In the genomic region with DNA sequence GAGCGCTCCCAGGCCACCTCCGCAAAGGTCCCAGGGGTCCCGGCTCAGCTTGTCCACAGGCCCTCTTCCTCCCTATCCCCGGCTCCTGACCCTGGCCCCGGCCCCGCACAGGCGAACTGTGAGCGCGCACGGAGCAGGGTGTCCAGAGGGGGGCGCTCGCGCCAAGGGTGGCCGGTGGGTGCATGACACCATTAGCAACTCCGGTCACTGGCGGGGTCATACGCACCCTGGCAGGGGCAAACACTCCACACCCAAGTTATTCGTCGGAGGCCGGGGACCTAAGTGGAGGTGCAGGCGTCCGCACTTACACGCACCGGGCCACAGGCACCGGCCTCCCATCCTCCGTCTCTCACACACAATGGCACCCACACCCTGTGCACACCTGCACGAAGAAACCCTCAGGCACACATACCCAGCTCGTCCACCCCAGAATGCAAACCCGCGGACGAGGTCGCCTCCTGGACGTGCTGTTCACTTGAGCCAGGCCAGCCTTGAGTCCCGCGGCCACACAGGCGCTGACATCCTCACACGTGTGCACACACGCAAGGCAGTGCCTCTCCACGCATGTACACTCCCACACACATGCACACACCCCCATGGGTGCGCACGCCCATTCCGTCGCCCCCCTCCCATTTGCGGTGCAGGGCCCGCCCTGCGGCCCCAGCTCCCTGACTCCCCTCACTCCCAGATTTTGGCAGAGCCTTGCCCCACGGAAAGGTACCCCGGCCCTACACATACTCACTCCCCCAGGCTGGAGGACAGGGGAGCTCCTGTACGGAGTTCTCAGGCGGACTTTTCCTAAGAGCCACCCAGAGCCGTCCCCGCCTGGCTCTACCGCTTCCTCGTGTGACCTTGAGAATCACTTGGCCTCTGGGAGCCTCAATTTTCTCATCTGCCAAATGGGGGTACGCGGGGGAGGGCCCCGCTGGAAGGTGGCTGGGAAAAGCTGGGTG, we compare ENCODE assay signal across 8 cellular contexts. TPM values are rescaled to one million over a fixed set of nuclear protein-coding genes. Genes with fewer than 3 reads are reported as not detected.
A peak's percentile ranks its signal among the peaks of the same experiment; 100 is the strongest.
DNase-seq lines count a peak whose midpoint lies in the region; ATAC-seq and TF ChIP-seq lines count a peak whose summit lies in the region.

A gene (minus strand): TSS at position 552 of the 953 bp plus-strand sequence. CDS start 1,276 bp downstream, outside the sequence.

- no peaks in the 10 kb centered on the region for H3K9me2 ChIP-seq in HCT116 (ENCODE audit: insufficient read depth)

- ATAC-seq in HCT116 (peak; percentile 74), T-helper 17 cell (peak; percentile 64), HG02678 (IDR thresholded peaks at IDR 0.05; ENCODE audit: unreplicated experiment) (no peak)

- H3K36me3 ChIP-seq in HCT116 (ENCODE audit: control insufficient read depth in 1 of 2, insufficient read depth in 2 of 2, low read length in 2 of 2) = no peaks in the 10 kb centered on the region
- peaks cover 0 to 9% of the 10 kb centered on the region in 2 donors for H3K36me3 ChIP-seq in ascending aorta
- H3K36me3 ChIP-seq in iPS-15b (ENCODE audit: control insufficient read depth, insufficient read depth, low read length) = no peaks in the 10 kb centered on the region

- H3K9ac ChIP-seq in HCT116 (ENCODE audit: low read length) = peak within 1 kb of the TSS; percentile 70
- H3K9ac ChIP-seq in iPS-15b (ENCODE audit: low read depth, low read length) = no peak within 1 kb of the TSS

- POLR2A ChIA-PET in HCT116 (lab: Charles Lee) = no interaction called here

- H4K20me1 ChIP-seq in HCT116 (ENCODE audit: insufficient read depth) = no peaks in the 10 kb centered on the region

- peak within 1 kb of the TSS; percentile 63 to 83 for H3K4me3 ChIP-seq in HCT116 (replicated peaks in 1 of 2; ENCODE audit: low read depth in 1 of 2, low read length in 2 of 2)
- H3K4me3 ChIP-seq in ascending aorta = peak within 1 kb of the TSS; percentile 86 to 89
- H3K4me3 ChIP-seq in iPS-15b (ENCODE audit: low read depth, low read length) = peak within 1 kb of the TSS; percentile 84
- peak within 1 kb of the TSS; percentile 28 to 54 (median 36) for H3K4me3 ChIP-seq in skin epidermis

- DNase-seq in AML-193 (lab: John Stamatoyannopoulos, UW) (peak; percentile 75 to 81), HCT116 (ENCODE audit: low read depth, low spot score) (no peak), T-helper 17 cell (peak; percentile 77 to 90 (median 78)), ascending aorta (ENCODE audit: low spot score in 2 of 2) (peak; percentile 68 to 92), GOT3 (lab: John Stamatoyannopoulos, UW) (no peak)

- no TSS peak for BruUV-seq in HCT116 (replicated peaks; lab: Mats Ljungman, UMichigan)

- H3K4me1 Mint-ChIP-seq in T-helper 17 cell = peaks cover 47% of the 10 kb centered on the region

- H3K27ac ChIP-seq in HCT116 (ENCODE audit: low read depth, low read length) (peak within 1 kb of the TSS; percentile 44; the same call in 1 of the 2 replicates), ascending aorta (peak within 1 kb of the TSS; percentile 98), skin epidermis (peak within 1 kb of the TSS; percentile 40 to 97 (median 84))

- H3K27ac Mint-ChIP-seq in T-helper 17 cell = peak within 1 kb of the TSS; percentile 98

- TF ChIP-seq CTCF in HCT116 (IDR thresholded peaks at IDR 0.05 in 2 of 3, conservative IDR thresholded peaks at IDR 0.05 in 1 of 3; ENCODE audit: borderline replicate concordance in 1 of 3, insufficient read depth in 1 of 3, low read depth in 2 of 3, low read length in 2 of 3) = peak; percentile 67 to 88 (median 88)
- peak; percentile 86 to 89 (median 89) for TF ChIP-seq CTCF in ascending aorta (IDR thresholded peaks at IDR 0.05)

- H2AFZ ChIP-seq in HCT116 (ENCODE audit: low read depth, low read length, poor library complexity, severe bottlenecking) = peak within 1 kb of the TSS; percentile 86

- H3K27me3 Mint-ChIP-seq in T-helper 17 cell = no peaks in the 10 kb centered on the region

- peaks cover 13% of the 10 kb centered on the region for H3K36me3 Mint-ChIP-seq in T-helper 17 cell (ENCODE audit: low read depth)

- RAD21 ChIA-PET in HCT116 (lab: Charles Lee; ENCODE audit: low non-redundant PET in 1 of 2, low total read pairs in 2 of 2, uncharacterized antibody in 2 of 2, unreplicated experiment in 2 of 2) = no interaction called here

- no peaks in the 10 kb centered on the region for H3K9me3 ChIP-seq in HCT116 (ENCODE audit: control insufficient read depth in 1 of 2, insufficient read depth in 1 of 2, low read depth in 1 of 2, low read length in 2 of 2)
- H3K9me3 ChIP-seq in T-helper 17 cell (ENCODE audit: control insufficient read depth, low read length, poor library complexity, severe bottlenecking) = no peaks in the 10 kb centered on the region
- H3K9me3 ChIP-seq in ascending aorta = no peaks in the 10 kb centered on the region
- no peaks in the 10 kb centered on the region for H3K9me3 ChIP-seq in iPS-15b (ENCODE audit: control insufficient read depth, insufficient read depth, low read length)

- H3K27me3 ChIP-seq in HCT116 (ENCODE audit: insufficient read depth, low read length) (no peaks in the 10 kb centered on the region), ascending aorta (no peaks in the 10 kb centered on the region), iPS-15b (ENCODE audit: control insufficient read depth, insufficient read depth, low read length) (peaks cover 5% of the 10 kb centered on the region)

- peak within 1 kb of the TSS; percentile 99 for H3K4me2 ChIP-seq in HCT116 (ENCODE audit: low read length)

- peaks cover 7 to 26% of the 10 kb centered on the region in 2 experiments; a peak in 3 of 4 replicates for H3K4me1 ChIP-seq in HCT116 (ENCODE audit: control insufficient read depth in 1 of 2, insufficient read depth in 2 of 2, low read length in 2 of 2)
- H3K4me1 ChIP-seq in ascending aorta = peaks cover 4 to 11% of the 10 kb centered on the region in 2 donors
- H3K4me1 ChIP-seq in iPS-15b (ENCODE audit: control insufficient read depth, insufficient read depth, low read length) = peaks cover 7% of the 10 kb centered on the region

- TF ChIP-seq RAD21 in HCT116 (IDR thresholded peaks at IDR 0.05; ENCODE audit: low read depth) = peak; percentile 68

- no peak for TF ChIP-seq POLR2A in HCT116 (IDR thresholded peaks at IDR 0.05; ENCODE audit: borderline replicate concordance, extremely low read depth, insufficient read depth, insufficient read length)

- intact Hi-C loops in HCT116 (cut with micrococcal nuclease) = loop anchor here (5.0 kb wide), 1 partner anchor 192 kb away; no protein-coding TSS in a partner anchor
- intact Hi-C loops in ascending aorta (cut with DNase I) = loop anchor here (1.0 to 2.0 kb wide), 2 partner anchors 16 to 59 kb away; a partner anchor contains a TSS

- peak within 1 kb of the TSS; percentile 99 for H3K4me3 Mint-ChIP-seq in T-helper 17 cell

- CTCF ChIA-PET in HCT116 (lab: Charles Lee) = interaction anchor here (1.4 to 1.5 kb wide), 2 partner anchors 10 to 54 kb away, joined by 4 read pairs; no protein-coding TSS in a partner anchor

- H3K79me2 ChIP-seq in HCT116 (ENCODE audit: insufficient read depth, low read length) = no peaks in the 10 kb centered on the region

TF ChIP-seq in HCT116, 20 proteins besides CTCF, POLR2A, EP300 and RAD21 (continues in another document):
- TF ChIP-seq EZH2phosphoT487 (IDR thresholded peaks at IDR 0.05; ENCODE audit: borderline replicate concordance) (no peak), FOSL1 (IDR thresholded peaks at IDR 0.05; ENCODE audit: low read depth) (no peak), EZH2 (IDR thresholded peaks at IDR 0.05) (no peak), SRF (IDR thresholded peaks at IDR 0.05; ENCODE audit: low read depth) (no peak), YY1 (IDR thresholded peaks at IDR 0.05; ENCODE audit: extremely low read depth, insufficient replicate concordance, low read depth, low read length) (no peak), CEBPB (IDR thresholded peaks at IDR 0.05; ENCODE audit: low read depth) (no peak), JUND (IDR thresholded peaks at IDR 0.05) (no peak), EGR1 (IDR thresholded peaks at IDR 0.05; ENCODE audit: low read depth) (no peak), SIN3A (IDR thresholded peaks at IDR 0.05; ENCODE audit: low read depth) (no peak), ZNF274 (IDR thresholded peaks at IDR 0.05; ENCODE audit: low read depth, low read length) (no peak), SP1 (IDR thresholded peaks at IDR 0.05; ENCODE audit: low read depth) (no peak), CBX3 (IDR thresholded peaks at IDR 0.05; ENCODE audit: low read depth) (no peak)
- TF ChIP-seq, protein P1, sequence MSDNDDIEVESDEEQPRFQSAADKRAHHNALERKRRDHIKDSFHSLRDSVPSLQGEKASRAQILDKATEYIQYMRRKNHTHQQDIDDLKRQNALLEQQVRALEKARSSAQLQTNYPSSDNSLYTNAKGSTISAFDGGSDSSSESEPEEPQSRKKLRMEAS (IDR thresholded peaks at IDR 0.05) = no peak
- TF ChIP-seq, protein P2, sequence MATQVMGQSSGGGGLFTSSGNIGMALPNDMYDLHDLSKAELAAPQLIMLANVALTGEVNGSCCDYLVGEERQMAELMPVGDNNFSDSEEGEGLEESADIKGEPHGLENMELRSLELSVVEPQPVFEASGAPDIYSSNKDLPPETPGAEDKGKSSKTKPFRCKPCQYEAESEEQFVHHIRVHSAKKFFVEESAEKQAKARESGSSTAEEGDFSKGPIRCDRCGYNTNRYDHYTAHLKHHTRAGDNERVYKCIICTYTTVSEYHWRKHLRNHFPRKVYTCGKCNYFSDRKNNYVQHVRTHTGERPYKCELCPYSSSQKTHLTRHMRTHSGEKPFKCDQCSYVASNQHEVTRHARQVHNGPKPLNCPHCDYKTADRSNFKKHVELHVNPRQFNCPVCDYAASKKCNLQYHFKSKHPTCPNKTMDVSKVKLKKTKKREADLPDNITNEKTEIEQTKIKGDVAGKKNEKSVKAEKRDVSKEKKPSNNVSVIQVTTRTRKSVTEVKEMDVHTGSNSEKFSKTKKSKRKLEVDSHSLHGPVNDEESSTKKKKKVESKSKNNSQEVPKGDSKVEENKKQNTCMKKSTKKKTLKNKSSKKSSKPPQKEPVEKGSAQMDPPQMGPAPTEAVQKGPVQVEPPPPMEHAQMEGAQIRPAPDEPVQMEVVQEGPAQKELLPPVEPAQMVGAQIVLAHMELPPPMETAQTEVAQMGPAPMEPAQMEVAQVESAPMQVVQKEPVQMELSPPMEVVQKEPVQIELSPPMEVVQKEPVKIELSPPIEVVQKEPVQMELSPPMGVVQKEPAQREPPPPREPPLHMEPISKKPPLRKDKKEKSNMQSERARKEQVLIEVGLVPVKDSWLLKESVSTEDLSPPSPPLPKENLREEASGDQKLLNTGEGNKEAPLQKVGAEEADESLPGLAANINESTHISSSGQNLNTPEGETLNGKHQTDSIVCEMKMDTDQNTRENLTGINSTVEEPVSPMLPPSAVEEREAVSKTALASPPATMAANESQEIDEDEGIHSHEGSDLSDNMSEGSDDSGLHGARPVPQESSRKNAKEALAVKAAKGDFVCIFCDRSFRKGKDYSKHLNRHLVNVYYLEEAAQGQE (IDR thresholded peaks at IDR 0.05; ENCODE audit: low read depth) = no peak

RNA-seq across cellular contexts. Expression of the gene that starts here (rescaled TPM):
- total RNA-seq in HCT116 (2021; ENCODE audit: unreplicated experiment) (12.8 TPM), T-helper 17 cell (100 to 1,000 TPM; 464 to 502 TPM), ascending aorta (44.2 TPM)
- polyA plus RNA-seq in HCT116 (2012) = 14.6 and 18.7 TPM in 2 replicates

Comparison
In these comparisons a context has a peak if more than half of its experiments do, and no peak if none do; other contexts are left out.
1. RNA of the gene that starts here (total RNA-seq): 464 to 502 TPM in T-helper 17 cell; 44.2 TPM in ascending aorta (single experiment) and 12.8 TPM in HCT116 (single experiment); every median in the first group is over 10 times any median in the second.
2. DNase-seq: peak in AML-193 (2 of 2), T-helper 17 cell (3 of 3) and ascending aorta (2 of 2); none in HCT116 (single experiment) and GOT3 (single experiment).
3. H3K27ac ChIP-seq: peak in every context shown above with its lines; median percentile 98 in ascending aorta; 84 in skin epidermis; 44 in HCT116.
4. H3K4me3 ChIP-seq: peak in every context shown above with its lines; median percentile 88 in ascending aorta; 84 in iPS-15b; 73 in HCT116; 36 in skin epidermis.